Comparison of ENCODE assay signal across 29 cellular contexts in genomic region chr10:2966134-2966533, GRCh38.
"Had no signal": no experiment of that assay in that cellular context is flagged by ENCODE, and none has a peak within 500 bp of the region (broad histone marks: within the 10 kb centered on the region; RNA-seq: fewer than 3 reads in every experiment).

No MANE protein-coding gene starts in this region.

- H3K4me3 ChIP-seq: stomach, suprapubic skin, testis, thoracic aorta, thyroid gland, tibial artery, tibial nerve, transverse colon, upper lobe of left lung, upper lobe of right lung, uterus, vagina had no signal

- H3K27me3 ChIP-seq: suprapubic skin, testis, thyroid gland, tibial nerve, transverse colon, upper lobe of left lung, upper lobe of right lung, uterus, vagina had no signal

- H3K27ac ChIP-seq: stomach, suprapubic skin, testis, thoracic aorta, thyroid gland, tibial artery, tibial nerve, transverse colon, upper lobe of left lung, upper lobe of right lung, uterus, vagina had no signal

- FAIRE-seq: urothelium cell line had no signal

- H3K4me1 ChIP-seq: stomach, suprapubic skin, testis, thyroid gland, tibial artery, tibial nerve, transverse colon, upper lobe of left lung, upper lobe of right lung, uterus, vagina had no signal

- H3K4me3 Mint-ChIP-seq: stimulated activated effector memory CD8-positive, alpha-beta T cell treated with anti-CD3 and anti-CD28 coated beads, Interleukin-12 subunit alpha, Interleukin-12 subunit beta, amount 100 ng/mL, for 72 hours; stimulated activated memory B cell treated with anti-CD40 and anti-IgM and Interleukin-4, amounts not matched to agents 10 μg/mL and 1 μg/mL and 100 μg/mL, for 72 hours; stimulated activated naive B cell treated with anti-CD40 and anti-IgM and Interleukin-4, amounts not matched to agents 10 μg/mL and 1 μg/mL and 100 μg/mL, for 72 hours; stimulated activated naive CD8-positive, alpha-beta T cell treated with anti-CD3 and anti-CD28 coated beads, Interleukin-15, amount 100 ng/mL, for 72 hours; stimulated activated naive CD8-positive, alpha-beta T cell treated with anti-CD3 and anti-CD28 coated beads, Interleukin-15, Interleukin-2, amounts not matched to agents 100 ng/mL and 50 ng/mL, for 24 hours; type B pancreatic cell had no signal

- H3K36me3 ChIP-seq: stomach, suprapubic skin, thoracic aorta, thyroid gland, tibial artery, tibial nerve, transverse colon, upper lobe of left lung, upper lobe of right lung, uterus, vagina had no signal

- H3K27ac Mint-ChIP-seq: stimulated activated effector memory CD8-positive, alpha-beta T cell treated with anti-CD3 and anti-CD28 coated beads, Interleukin-12 subunit alpha, Interleukin-12 subunit beta, amount 100 ng/mL, for 72 hours; stimulated activated memory B cell treated with anti-CD40 and anti-IgM and Interleukin-4, amounts not matched to agents 10 μg/mL and 1 μg/mL and 100 μg/mL, for 72 hours; stimulated activated naive B cell treated with anti-CD40 and anti-IgM and Interleukin-4, amounts not matched to agents 10 μg/mL and 1 μg/mL and 100 μg/mL, for 72 hours; stimulated activated naive CD8-positive, alpha-beta T cell treated with anti-CD3 and anti-CD28 coated beads, Interleukin-15, amount 100 ng/mL, for 72 hours; stimulated activated naive CD8-positive, alpha-beta T cell treated with anti-CD3 and anti-CD28 coated beads, Interleukin-15, Interleukin-2, amounts not matched to agents 100 ng/mL and 50 ng/mL, for 24 hours; type B pancreatic cell had no signal

- H3K36me3 Mint-ChIP-seq: stimulated activated effector memory CD8-positive, alpha-beta T cell treated with anti-CD3 and anti-CD28 coated beads, Interleukin-12 subunit alpha, Interleukin-12 subunit beta, amount 100 ng/mL, for 72 hours; stimulated activated memory B cell treated with anti-CD40 and anti-IgM and Interleukin-4, amounts not matched to agents 10 μg/mL and 1 μg/mL and 100 μg/mL, for 72 hours; stimulated activated naive B cell treated with anti-CD40 and anti-IgM and Interleukin-4, amounts not matched to agents 10 μg/mL and 1 μg/mL and 100 μg/mL, for 72 hours; type B pancreatic cell had no signal

- DNase-seq: stimulated activated CD4-positive, alpha-beta T cell treated with anti-CD3 and anti-CD28 coated beads, Interleukin-2, amount 100 ng/mL, for 48 hours; stimulated activated CD4-positive, alpha-beta T cell treated with anti-CD3 and anti-CD28 coated beads, Interleukin-4, amount 100 ng/mL, for 1 hour; stimulated activated CD4-positive, alpha-beta T cell treated with anti-CD3 and anti-CD28 coated beads, Interleukin-4, amount 100 ng/mL, for 24 hours; stimulated activated CD4-positive, alpha-beta T cell treated with anti-CD3 and anti-CD28 coated beads, Interleukin-4, amount 100 ng/mL, for 4 hours; stimulated activated CD8-positive, alpha-beta memory T cell treated with anti-CD3 and anti-CD28 coated beads, Interleukin-4, amount 100 ng/mL, for 48 hours; stimulated activated naive B cell treated with anti-CD40 and anti-IgM and Interleukin-4, amounts not matched to agents 10 μg/mL and 1 μg/mL and 100 μg/mL, for 72 hours; stimulated activated naive CD4-positive, alpha-beta T cell; stimulated activated naive CD4-positive, alpha-beta T cell treated with Interleukin-2 at 50 U/mL for 16 hours; stimulated activated naive CD8-positive, alpha-beta T cell treated with anti-CD3 and anti-CD28 coated beads, Interleukin-15, amount 100 ng/mL, for 72 hours; stimulated activated naive CD8-positive, alpha-beta T cell treated with anti-CD3 and anti-CD28 coated beads, Interleukin-15, Interleukin-2, amounts not matched to agents 100 U/mL and 50 U/mL, for 24 hours; stomach; substantia nigra; testis; thyroid gland; tibial artery; transverse colon; trophoblast cell; upper lobe of left lung; upper lobe of right lung; uterus had no signal

- ATAC-seq: stimulated activated effector memory CD8-positive, alpha-beta T cell treated with anti-CD3 and anti-CD28 coated beads, Interleukin-12 subunit alpha, Interleukin-12 subunit beta, amount 100 ng/mL, for 72 hours; stimulated activated memory B cell treated with anti-CD40 and anti-IgM and Interleukin-4, amounts not matched to agents 10 μg/mL and 1 μg/mL and 100 μg/mL, for 72 hours; stimulated activated naive B cell treated with anti-CD40 and anti-IgM and Interleukin-4, amounts not matched to agents 10 μg/mL and 1 μg/mL and 100 μg/mL, for 72 hours; stimulated activated naive CD8-positive, alpha-beta T cell treated with anti-CD3 and anti-CD28 coated beads, Interleukin-15, amount 100 ng/mL, for 72 hours; stimulated activated naive CD8-positive, alpha-beta T cell treated with anti-CD3 and anti-CD28 coated beads, Interleukin-15, Interleukin-2, amounts not matched to agents 100 U/mL and 50 U/mL, for 24 hours; upper lobe of right lung had no signal

- H3K9me3 ChIP-seq: stomach, suprapubic skin, testis, thoracic aorta, thyroid gland, tibial artery, tibial nerve, transverse colon, upper lobe of left lung, upper lobe of right lung, uterus, vagina had no signal

- H3K9me3 Mint-ChIP-seq: stimulated activated effector memory CD8-positive, alpha-beta T cell treated with anti-CD3 and anti-CD28 coated beads, Interleukin-12 subunit alpha, Interleukin-12 subunit beta, amount 100 ng/mL, for 72 hours; stimulated activated memory B cell treated with anti-CD40 and anti-IgM and Interleukin-4, amounts not matched to agents 10 μg/mL and 1 μg/mL and 100 μg/mL, for 72 hours; stimulated activated naive CD8-positive, alpha-beta T cell treated with anti-CD3 and anti-CD28 coated beads, Interleukin-15, Interleukin-2, amounts not matched to agents 100 ng/mL and 50 ng/mL, for 24 hours; type B pancreatic cell had no signal

- H3K4me1 Mint-ChIP-seq: stimulated activated effector memory CD8-positive, alpha-beta T cell treated with anti-CD3 and anti-CD28 coated beads, Interleukin-12 subunit alpha, Interleukin-12 subunit beta, amount 100 ng/mL, for 72 hours; stimulated activated memory B cell treated with anti-CD40 and anti-IgM and Interleukin-4, amounts not matched to agents 10 μg/mL and 1 μg/mL and 100 μg/mL, for 72 hours; stimulated activated naive CD8-positive, alpha-beta T cell treated with anti-CD3 and anti-CD28 coated beads, Interleukin-15, amount 100 ng/mL, for 72 hours had no signal
